ENCODE assay signal across 24 cellular contexts in genomic region chr12:12913626-12914388, GRCh38. TPM values are rescaled to one million over a fixed set of nuclear protein-coding genes. Genes with fewer than 3 reads are reported as not detected.
DNase-seq lines count a peak whose midpoint lies in the region; ATAC-seq and TF ChIP-seq lines count a peak whose summit lies in the region.
"Had no signal": no experiment of that assay in that cellular context is flagged by ENCODE, and none has a peak within 500 bp of the region (broad histone marks: within the 10 kb centered on the region; RNA-seq: fewer than 3 reads in every experiment).

No MANE protein-coding gene starts in this region.

- H3K56ac ChIP-seq in IMR-90 (ENCODE audit: extremely low read depth, insufficient read depth, low read length), result no peak overlapping the region

- H4K20me1 ChIP-seq in IMR-90 (ENCODE audit: insufficient read depth, low read length), result peaks cover 16% of the 10 kb centered on the region

- DNase-seq in ELF-1 (ENCODE audit: low read depth, low spot score), result peak; percentile 38
- no peak for DNase-seq in IMR-90
- peak; percentile 23 for DNase-seq in dermis blood vessel endothelial cell
- peak; percentile 65 for DNase-seq in retinal pigment epithelial cell (ENCODE audit: low read depth)
- DNase-seq in medulla oblongata (ENCODE audit: extremely low spot score), result no peak
- DNase-seq in NK-92 treated with Interleukin-12 subunit alpha and Interleukin-12 subunit beta, amount 100 ng/mL, for 24 hours (lab: John Stamatoyannopoulos, UW), result no peak
- DNase-seq: activated CD4-positive, alpha-beta T cell treated with anti-CD3 and anti-CD28 coated beads, Interleukin-2, amount 50 U/mL, for 4 hours; activated CD8-positive, alpha-beta memory T cell treated with anti-CD3 and anti-CD28 coated beads, Interleukin-2, amount 50 U/mL, for 48 hours; EL; foreskin keratinocyte; immature natural killer cell; left lung; NCI-H1694 treated with DMSO at 0.1 percent for 48 hours; NCI-H345; psoas muscle; stimulated activated CD4-positive, alpha-beta T cell treated with anti-CD3 and anti-CD28 coated beads, Interleukin-1b, Interleukin-23, amount 100 ng/mL, for 48 hours; WERI-Rb-1 had no signal

- in situ Hi-C loops in IMR-90 (cut with MboI; ENCODE audit: low sequenced_read_pairs), result loop anchor here (10.0 to 25.0 kb wide), 2 partner anchors 181 to 623 kb away; no protein-coding TSS in a partner anchor

- H3K4me2 ChIP-seq in IMR-90 (ENCODE audit: low read depth, low read length), result no peak overlapping the region

- no peak overlapping the region for H2BK5ac ChIP-seq in IMR-90 (ENCODE audit: low read depth, low read length, poor library complexity, severe bottlenecking)

- H3K27ac ChIP-seq in IMR-90 (ENCODE audit: insufficient read depth, low read length), result peak overlapping the region; percentile 13; the same call in 1 of the 2 replicates
- H3K27ac ChIP-seq: foreskin keratinocyte, left lung, psoas muscle, suprapubic skin, WERI-Rb-1 had no signal

- no peaks in the 10 kb centered on the region for H3K27me3 ChIP-seq in IMR-90 (ENCODE audit: control insufficient read depth, insufficient read depth, low read length)
- H3K27me3 ChIP-seq: foreskin keratinocyte, left lung, suprapubic skin had no signal

- H3K18ac ChIP-seq in IMR-90 (ENCODE audit: low read depth, low read length), result no peak overlapping the region

- peaks cover 17% of the 10 kb centered on the region for H3K9me1 ChIP-seq in IMR-90 (ENCODE audit: insufficient read depth, low read length)

- ATAC-seq in IMR-90 (ENCODE audit: low read depth) (no peak), HG03469 (IDR thresholded peaks at IDR 0.05; ENCODE audit: unreplicated experiment) (no peak)
- ATAC-seq: foreskin keratinocyte, left lung, psoas muscle, SK-N-SH treated with all-trans-retinoic acid at 6 μM for 48 hours had no signal

- H2BK120ac ChIP-seq in IMR-90 (ENCODE audit: low read depth, low read length), result peak overlapping the region; percentile 8; the same call in 1 of the 2 replicates

- H3K4me1 ChIP-seq in IMR-90 (ENCODE audit: control insufficient read depth, insufficient read depth, low read length), result peaks cover 20% of the 10 kb centered on the region
- H3K4me1 ChIP-seq: foreskin keratinocyte, psoas muscle had no signal

- no peak overlapping the region for H4K91ac ChIP-seq in IMR-90 (ENCODE audit: insufficient read depth, low read depth, low read length)

- H3K4me3 ChIP-seq in IMR-90 (ENCODE audit: insufficient read depth, low read depth, low read length), result no peak overlapping the region
- H3K4me3 ChIP-seq in retinal pigment epithelial cell (ENCODE audit: low read length), result no peak overlapping the region
- H3K4me3 ChIP-seq: left lung, psoas muscle, skin epidermis, suprapubic skin had no signal

- H3K36me3 ChIP-seq in IMR-90 (ENCODE audit: control insufficient read depth, insufficient read depth, low read length), result peaks cover 43% of the 10 kb centered on the region
- H3K36me3 ChIP-seq: left lung, suprapubic skin had no signal

- H3K9ac ChIP-seq in IMR-90 (ENCODE audit: low read depth, low read length), result no peak overlapping the region; the same call in 1 of the 2 replicates

- BruUV-seq in IMR-90 (replicated peaks; lab: Mats Ljungman, UMichigan), result no TSS peak

- dilution Hi-C loops in IMR-90 (cut with HindIII; ENCODE audit: low sequenced_read_pairs, unreplicated experiment), result no loop called here

- no peak overlapping the region; the same call in 1 of the 2 replicates for H4K5ac ChIP-seq in IMR-90 (ENCODE audit: low read depth, low read length)

- peaks cover 20 to 74% of the 10 kb centered on the region in 2 experiments for H3K79me1 ChIP-seq in IMR-90 (ENCODE audit: low read depth in 1 of 2, low read length in 2 of 2)

- H3K4ac ChIP-seq in IMR-90 (ENCODE audit: low read depth, low read length), result no peak overlapping the region

- no peak overlapping the region for H3K14ac ChIP-seq in IMR-90 (replicated peaks; ENCODE audit: low read depth, low read length)

- H2BK20ac ChIP-seq in IMR-90 (ENCODE audit: low read depth, low read length), result no peak overlapping the region

- no peak overlapping the region for H2BK15ac ChIP-seq in IMR-90 (ENCODE audit: low read depth, low read length)

- no peak for TF ChIP-seq RAD21 in IMR-90 (IDR thresholded peaks at IDR 0.05; ENCODE audit: low read length)

- POLR2A ChIA-PET in IMR-90 (lab: Charles Lee; ENCODE audit: unreplicated experiment), result no interaction called here

- no peaks in the 10 kb centered on the region for H3K9me3 ChIP-seq in IMR-90 (ENCODE audit: control insufficient read depth, insufficient read depth, low read length)
- H3K9me3 ChIP-seq: left lung, psoas muscle, suprapubic skin had no signal

- peak overlapping the region; percentile 17 for H2AK5ac ChIP-seq in IMR-90 (ENCODE audit: low read depth, low read length)

- CTCF ChIA-PET in IMR-90 (lab: Yijun Ruan, JAX), result interaction anchor here (0.6 kb wide), 1 partner anchor 34 kb away, joined by 3 read pairs; no protein-coding TSS in a partner anchor

- H4K8ac ChIP-seq in IMR-90 (ENCODE audit: low read depth in 2 of 2, low read length in 2 of 2), result no peak overlapping the region

- no peak overlapping the region for H3K23ac ChIP-seq in IMR-90 (ENCODE audit: low read depth, low read length)

- no peak overlapping the region for H2AFZ ChIP-seq in IMR-90 (replicated peaks; ENCODE audit: low read length, poor library complexity)

- TF ChIP-seq CTCF in IMR-90 (conservative IDR thresholded peaks at IDR 0.05; ENCODE audit: low read depth, low read length), result no peak
- TF ChIP-seq CTCF in retinal pigment epithelial cell (conservative IDR thresholded peaks at IDR 0.05; ENCODE audit: low read depth, low read length), result no peak

- intact Hi-C loops in IMR-90 (cut with micrococcal nuclease), result no loop called here

- WGBS in IMR-90 (ENCODE audit: extremely low coverage in 2 of 2, insufficient read length in 1 of 2), 2 experiments, result 100% methylated on average over 2 of the region's 11 CpGs; no CpG with 5 or more reads in 1 of the 2 experiments

- no peak for TF ChIP-seq POLR2A in IMR-90 (IDR thresholded peaks at IDR 0.05; ENCODE audit: low read depth, low read length)

- H2AK9ac ChIP-seq in IMR-90 (replicated peaks; ENCODE audit: low read depth, low read length, poor library complexity), result no peak overlapping the region

TF ChIP-seq in IMR-90, 13 proteins besides CTCF, POLR2A, EP300 and RAD21:
- TF ChIP-seq MAFK (IDR thresholded peaks at IDR 0.05; ENCODE audit: low read depth, low read length), result no peak
- TF ChIP-seq CHD1 (IDR thresholded peaks at IDR 0.05; ENCODE audit: low read depth, low read length), result no peak
- no peak for TF ChIP-seq ELK1 (IDR thresholded peaks at IDR 0.05; ENCODE audit: borderline replicate concordance, low read depth, low read length)
- TF ChIP-seq USF2 (IDR thresholded peaks at IDR 0.05; ENCODE audit: low read depth, low read length), result no peak
- TF ChIP-seq SMC3 (IDR thresholded peaks at IDR 0.05; ENCODE audit: low read depth, low read length), result no peak
- TF ChIP-seq RCOR1 (IDR thresholded peaks at IDR 0.05; ENCODE audit: insufficient replicate concordance, low read length), result no peak
- no peak for TF ChIP-seq RFX5 (IDR thresholded peaks at IDR 0.05; ENCODE audit: low read depth, low read length)
- TF ChIP-seq BHLHE40 (IDR thresholded peaks at IDR 0.05; ENCODE audit: low read depth, low read length), result no peak
- TF ChIP-seq NFE2L2 (IDR thresholded peaks at IDR 0.05; ENCODE audit: low read depth, low read length), result no peak
- TF ChIP-seq MAZ (IDR thresholded peaks at IDR 0.05; ENCODE audit: borderline replicate concordance, low read depth, low read length), result no peak
- no peak for TF ChIP-seq FOS (IDR thresholded peaks at IDR 0.05; ENCODE audit: low read depth, low read length)

RNA-seq across cellular contexts. Expression of gene GPRC5A, which starts 22.4 kb away (rescaled TPM):
- 49.6 and 49.7 TPM in 2 replicates for total RNA-seq in IMR-90 (2012; rRNA removed)
- 193 and 201 TPM in 2 replicates for polyA plus RNA-seq in IMR-90 (2012; rRNA removed)
- 70.1 and 182 TPM in 2 replicates for polyA plus RNA-seq in IMR-90 (2012; cell fraction: cytosol; rRNA removed)
- 125 and 230 TPM in 2 replicates for polyA plus RNA-seq in IMR-90 (2012; cell fraction: nucleus; rRNA removed; ENCODE audit: low replicate concordance)
- 3.2 and 10.7 TPM in 2 replicates for total RNA-seq in dermis blood vessel endothelial cell
- total RNA-seq: neural crest cell had no signal
- polyA plus RNA-seq: immature natural killer cell had no signal

RNA-seq across cellular contexts. Expression of gene GPRC5D, which starts 38.2 kb away (rescaled TPM):
- total RNA-seq in IMR-90 (2012; rRNA removed) (not detected in 2 replicates), dermis blood vessel endothelial cell (0.17 TPM in 1 of 2 replicates, not detected in the other)
- polyA plus RNA-seq in IMR-90 (2012; rRNA removed), result not detected in 2 replicates
- not detected in 2 replicates for polyA plus RNA-seq in IMR-90 (2012; cell fraction: cytosol; rRNA removed)
- not detected in 2 replicates for polyA plus RNA-seq in IMR-90 (2012; cell fraction: nucleus; rRNA removed; ENCODE audit: low replicate concordance)
- total RNA-seq: cardiac septum, foreskin keratinocyte, left lung, LHCN-M2, neural crest cell, psoas muscle had no signal
- polyA plus RNA-seq: foreskin keratinocyte, psoas muscle had no signal

Comparison
In these comparisons a context has a peak if more than half of its experiments do, and no peak if none do; other contexts are left out.
1. DNase-seq: peak in ELF-1 (single experiment), dermis blood vessel endothelial cell (single experiment) and retinal pigment epithelial cell (single experiment); none in IMR-90 (single experiment), medulla oblongata (single experiment) and NK-92 treated with Interleukin-12 subunit alpha and Interleukin-12 subunit beta, amount 100 ng/mL, for 24 hours (single experiment).